In the genomic region with DNA sequence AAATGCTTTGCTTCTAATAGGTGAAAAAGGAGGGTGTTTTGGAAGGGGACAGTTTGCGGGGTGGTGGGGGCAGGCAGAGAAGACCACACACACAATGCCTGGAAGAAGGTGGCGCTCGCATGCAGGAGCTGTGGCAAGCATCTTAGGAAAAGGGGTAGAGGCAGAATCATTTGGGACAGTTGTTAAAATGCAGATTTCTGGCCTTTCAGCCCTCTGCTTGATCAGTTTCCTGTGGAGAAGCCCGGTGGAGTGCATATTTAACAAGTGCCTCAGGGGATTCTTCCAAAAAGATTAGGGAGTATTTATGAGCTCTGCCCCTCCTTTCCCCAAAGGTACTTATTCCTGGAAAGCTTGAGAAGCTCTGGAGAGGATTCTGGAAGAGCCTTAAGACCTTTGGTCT, we compare ENCODE assay signal across 20 cellular contexts. TPM values are rescaled to one million over a fixed set of nuclear protein-coding genes. Genes with fewer than 3 reads are reported as not detected.
A peak's percentile ranks its signal among the peaks of the same experiment; 100 is the strongest.
DNase-seq lines count a peak whose midpoint lies in the region; ATAC-seq and TF ChIP-seq lines count a peak whose summit lies in the region.
"Had no signal": no experiment of that assay in that cellular context is flagged by ENCODE, and none has a peak within 500 bp of the region (broad histone marks: within the 10 kb centered on the region; RNA-seq: fewer than 3 reads in every experiment).

No MANE protein-coding gene starts in this region.

- no peak overlapping the region for H2AK5ac ChIP-seq in trophoblast cell (ENCODE audit: low read length)

- peaks cover 71% of the 10 kb centered on the region for H4K20me1 ChIP-seq in SK-N-SH (ENCODE audit: insufficient read depth)

- H3K79me1 ChIP-seq in trophoblast cell (ENCODE audit: low read length): peaks cover 10% of the 10 kb centered on the region

- TF ChIP-seq RAD21 in SK-N-SH (IDR thresholded peaks at IDR 0.05; ENCODE audit: low read length): no peak

- H4K12ac ChIP-seq in trophoblast cell (ENCODE audit: low read depth, low read length): no peak overlapping the region

- H3K4ac ChIP-seq in trophoblast cell (ENCODE audit: low read depth, low read length): peak overlapping the region; percentile 89

- no peak overlapping the region for H4K91ac ChIP-seq in trophoblast cell (ENCODE audit: low read depth, low read length)

- H2AFZ ChIP-seq in SK-N-SH (ENCODE audit: low read depth) (no peak overlapping the region), trophoblast cell (ENCODE audit: insufficient read depth, low read length, poor library complexity) (no peak overlapping the region)

- H3K4me3 ChIP-seq in SK-N-SH (ENCODE audit: low read depth in 2 of 2, low read length in 1 of 2) (no peak overlapping the region), iPS DF 6.9 (ENCODE audit: low read length) (no peak overlapping the region), trophoblast cell (ENCODE audit: low read depth, low read length) (no peak overlapping the region)
- H3K4me3 ChIP-seq: testis had no signal

- H3K9me3 ChIP-seq in SK-N-SH: no peaks in the 10 kb centered on the region
- no peaks in the 10 kb centered on the region for H3K9me3 ChIP-seq in iPS DF 6.9 (ENCODE audit: control insufficient read depth, insufficient read depth, low read length)
- H3K9me3 ChIP-seq in trophoblast cell (ENCODE audit: insufficient read depth, low read depth, low read length): no peaks in the 10 kb centered on the region
- H3K9me3 ChIP-seq: testis had no signal

- H3K14ac ChIP-seq in trophoblast cell (ENCODE audit: low read length): no peak overlapping the region

- peaks cover 4% of the 10 kb centered on the region for H3F3A ChIP-seq in SK-N-SH (replicated peaks; ENCODE audit: insufficient read depth)

- no peak for TF ChIP-seq EP300 in SK-N-SH (IDR thresholded peaks at IDR 0.05; ENCODE audit: borderline replicate concordance in 1 of 2, low read depth in 1 of 2, low read length in 1 of 2)

- H3K23ac ChIP-seq in trophoblast cell (ENCODE audit: low read length): no peak overlapping the region

- H3K18ac ChIP-seq in trophoblast cell (ENCODE audit: low read length): no peak overlapping the region

- H3K27ac ChIP-seq in SK-N-SH (ENCODE audit: low read depth in 2 of 2, low read length in 1 of 2): peak overlapping the region; percentile 33 to 84; a peak in 2 of 4 replicates
- H3K27ac ChIP-seq in iPS DF 6.9 (ENCODE audit: low read length): no peak overlapping the region
- no peak overlapping the region for H3K27ac ChIP-seq in trophoblast cell (ENCODE audit: low read depth, low read length)
- H3K27ac ChIP-seq: testis had no signal

- no peak overlapping the region for H3K9ac ChIP-seq in SK-N-SH
- H3K9ac ChIP-seq in trophoblast cell (ENCODE audit: low read length): no peak overlapping the region

- no peak overlapping the region for H2BK5ac ChIP-seq in trophoblast cell (ENCODE audit: low read depth, low read length, poor library complexity)

- no peaks in the 10 kb centered on the region for H3K36me3 ChIP-seq in SK-N-SH (replicated peaks in 1 of 2; ENCODE audit: control insufficient read depth in 1 of 2, insufficient read depth in 2 of 2, low read length in 1 of 2)
- no peaks in the 10 kb centered on the region; the same call in 1 of the 2 replicates for H3K36me3 ChIP-seq in iPS DF 6.9 (ENCODE audit: control insufficient read depth, insufficient read depth, low read length)
- H3K36me3 ChIP-seq in trophoblast cell (ENCODE audit: control insufficient read depth in 1 of 2, insufficient read depth in 2 of 2, low read length in 2 of 2): peaks cover 4 to 6% of the 10 kb centered on the region in 2 experiments

- H3K79me2 ChIP-seq in SK-N-SH (ENCODE audit: insufficient read depth): peaks cover 96% of the 10 kb centered on the region
- H3K79me2 ChIP-seq in trophoblast cell (ENCODE audit: control insufficient read depth, insufficient read depth, low read length, poor library complexity): peaks cover 33% of the 10 kb centered on the region

- no peak for ATAC-seq in SK-N-SH treated with all-trans-retinoic acid at 6 μM for 48 hours
- ATAC-seq: activated CD8-positive, alpha-beta T cell treated with anti-CD3 and anti-CD28 coated beads, Interleukin-2, amount 10 ng/mL, durations not matched to agents 7 days and 5 days; HCT116; left lobe of liver; T-cell had no signal

- H2BK120ac ChIP-seq in trophoblast cell (ENCODE audit: insufficient read depth, low read length, poor library complexity): no peak overlapping the region

- H3K4me2 ChIP-seq in SK-N-SH (peak overlapping the region; percentile 60; the same call in 1 of the 2 replicates), trophoblast cell (ENCODE audit: low read length) (no peak overlapping the region)

- H3K4me1 ChIP-seq in SK-N-SH (ENCODE audit: control insufficient read depth in 1 of 2, insufficient read depth in 2 of 2, low read depth in 1 of 2, low read length in 1 of 2) (peaks cover 20 to 24% of the 10 kb centered on the region in 2 experiments; a peak in 3 of 4 replicates), iPS DF 6.9 (ENCODE audit: control insufficient read depth, insufficient read depth, low read length) (peaks cover 5% of the 10 kb centered on the region; the same call in 1 of the 2 replicates), trophoblast cell (ENCODE audit: control insufficient read depth in 1 of 2, insufficient read depth in 2 of 2, low read length in 2 of 2) (peaks cover 5 to 18% of the 10 kb centered on the region in 2 experiments)

- CTCF ChIA-PET in SK-N-SH (lab: Yijun Ruan, JAX): interaction anchor here (0.6 to 3.8 kb wide), 6 partner anchors 10 to 1795 kb away, joined by 3 to 61 read pairs (median 4); no protein-coding TSS in a partner anchor

- no peak overlapping the region for H2BK12ac ChIP-seq in trophoblast cell (ENCODE audit: low read length)

- POLR2A ChIA-PET in SK-N-SH (lab: Yijun Ruan, JAX): interaction anchor here (1.4 kb wide), 1 partner anchor 157 kb away, joined by 4 read pairs; no protein-coding TSS in a partner anchor

- 84% methylated on average over 4 of the region's 4 CpGs for WGBS in SK-N-SH (ENCODE audit: low lambda C conversion rate)
- no CpG with 5 or more reads among the region's 4 CpGs for WGBS in iPS DF 6.9 (ENCODE audit: insufficient coverage, insufficient read length)
- no CpG with 5 or more reads among the region's 4 CpGs for whole genome bisulfite sequencing in trophoblast cell (ENCODE audit: extremely low coverage, insufficient coverage, insufficient read length)

- H3K27me3 ChIP-seq in SK-N-SH (ENCODE audit: insufficient read depth): no peaks in the 10 kb centered on the region
- H3K27me3 ChIP-seq in iPS DF 6.9 (ENCODE audit: control insufficient read depth, insufficient read depth, low read length): no peaks in the 10 kb centered on the region
- no peaks in the 10 kb centered on the region for H3K27me3 ChIP-seq in trophoblast cell (ENCODE audit: insufficient read depth, low read length)
- H3K27me3 ChIP-seq: testis had no signal

- H3K9me2 ChIP-seq in SK-N-SH: no peaks in the 10 kb centered on the region

- DNase-seq in SK-N-SH (no peak), NCI-H69 (lab: John Stamatoyannopoulos, UW) (peak; percentile 44), iPS DF 6.9 (ENCODE audit: low read depth, low spot score) (peak; percentile 60), trophoblast cell (no peak), GF-D8 (lab: John Stamatoyannopoulos, UW) (no peak), dermis blood vessel endothelial cell (no peak), NCI-H2081 (lab: John Stamatoyannopoulos, UW) (no peak)
- DNase-seq: 8988T; activated CD8-positive, alpha-beta T cell treated with anti-CD3 and anti-CD28 coated beads, Interleukin-2, amount 10 ng/mL, durations not matched to agents 7 days and 5 days; activated T-cell treated with anti-CD3 and anti-CD28 coated beads, Interleukin-2, amount 50 U/mL, for 48 hours; C1 segment of cervical spinal cord; effector memory CD4-positive, alpha-beta T cell; Kasumi-1; NCI-H1436; NCI-H2227 treated with DMSO at 0.1 percent for 48 hours; T-cell; testis had no signal

- H4K8ac ChIP-seq in trophoblast cell (ENCODE audit: low read depth, low read length): no peak overlapping the region

- TF ChIP-seq CTCF in SK-N-SH (IDR thresholded peaks at IDR 0.05): no peak

TF ChIP-seq in SK-N-SH, 30 proteins besides CTCF, POLR2A, EP300 and RAD21:
- no peak for TF ChIP-seq FOXM1 (IDR thresholded peaks at IDR 0.05; ENCODE audit: low read depth)
- TF ChIP-seq FOXJ3 (CRISPR knock-in tag; IDR thresholded peaks at IDR 0.05): no peak
- TF ChIP-seq JUND (IDR thresholded peaks at IDR 0.05): no peak
- TF ChIP-seq IRF3 (IDR thresholded peaks at IDR 0.05; ENCODE audit: low read depth, low read length): no peak
- no peak for TF ChIP-seq RXRA (IDR thresholded peaks at IDR 0.05; ENCODE audit: borderline replicate concordance, low read depth)
- no peak for TF ChIP-seq SIN3A (IDR thresholded peaks at IDR 0.05; ENCODE audit: borderline replicate concordance, low read depth, low read length)

TF ChIP-seq in SK-N-SH treated with all-trans-retinoic acid at 6 μM for 48 hours, 23 proteins besides CTCF, POLR2A, EP300 and RAD21:
- TF ChIP-seq PPARA (CRISPR knock-in tag; IDR thresholded peaks at IDR 0.05; ENCODE audit: borderline replicate concordance): no peak
- no peak for TF ChIP-seq TSHZ2 (CRISPR knock-in tag; IDR thresholded peaks at IDR 0.05)

RNA-seq across cellular contexts. Expression of gene NOCT, which starts 4.8 kb away (rescaled TPM):
- polyA plus RNA-seq in SK-N-SH (2012; rRNA removed): 3.8 TPM in 2 replicates
- 2.5 and 2.9 TPM in 2 replicates for polyA plus RNA-seq in SK-N-SH (2012; cell fraction: cytosol; rRNA removed)
- polyA plus RNA-seq in SK-N-SH (2012; cell fraction: nucleus; rRNA removed): 5.5 and 5.8 TPM in 2 replicates
- 26.0 and 26.1 TPM in 2 replicates for polyA plus RNA-seq in trophoblast cell (2013)
- 18.5 and 27.6 TPM in 2 replicates for total RNA-seq in dermis blood vessel endothelial cell

Comparison
In these comparisons a context has a peak if more than half of its experiments do, and no peak if none do; other contexts are left out.
1. DNase-seq: peak in NCI-H69 (single experiment) and iPS DF 6.9 (single experiment); none in SK-N-SH (single experiment), trophoblast cell (0 of 2), GF-D8 (single experiment), dermis blood vessel endothelial cell (single experiment) and NCI-H2081 (0 of 2).
2. H3K27ac ChIP-seq: peak in SK-N-SH (2 of 2); none in iPS DF 6.9 (single experiment) and trophoblast cell (single experiment).